Comparison of ENCODE assay signal across 26 cellular contexts in the genomic region with DNA sequence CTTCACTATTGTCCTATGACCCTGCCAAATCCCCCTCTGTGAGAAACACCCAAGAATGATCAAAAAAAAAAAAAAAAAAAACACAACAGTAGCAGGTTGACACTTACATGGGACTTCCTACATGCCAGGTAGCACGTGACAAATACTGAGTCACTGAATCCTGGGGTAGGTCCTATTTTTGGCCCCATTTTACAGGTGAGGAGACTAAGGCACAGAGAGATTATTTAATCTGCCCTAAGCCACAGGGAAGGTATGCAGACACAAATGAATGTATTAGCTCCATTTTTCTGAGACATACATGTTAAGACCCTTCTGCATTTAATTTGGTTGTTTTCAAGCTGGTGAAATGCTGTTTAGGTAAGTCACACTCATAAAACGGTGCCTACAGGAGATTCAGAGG. TPM values are rescaled to one million over a fixed set of nuclear protein-coding genes. Genes with fewer than 3 reads are reported as not detected.
DNase-seq lines count a peak whose midpoint lies in the region; ATAC-seq, FAIRE-seq and TF ChIP-seq lines count a peak whose summit lies in the region.
"Had no signal": no experiment of that assay in that cellular context is flagged by ENCODE, and none has a peak within 500 bp of the region (broad histone marks: within the 10 kb centered on the region; RNA-seq: fewer than 3 reads in every experiment).

No MANE protein-coding gene starts in this region.

- peak overlapping the region; percentile 59 for H3K27ac Mint-ChIP-seq in activated T-cell treated with anti-CD3 and anti-CD28 coated beads, Interleukin-2, amount 50 U/mL, for 24 hours
- H3K27ac Mint-ChIP-seq: CD4-positive, alpha-beta T cell; GM23338; H9; HFFc6 had no signal

- TF ChIP-seq POLR2A in K562 (conservative IDR thresholded peaks at IDR 0.05): no peak

- CTCF ChIA-PET in K562 (lab: Yijun Ruan, JAX; ENCODE audit: low intra/inter-chr PET ratio): no interaction called here

- peaks cover 51% of the 10 kb centered on the region; the same call in 2 of the 3 replicates for H3K36me3 ChIP-seq in K562 (ENCODE audit: control insufficient read depth, insufficient read depth, low read length)

- POLR2A ChIA-PET in K562 (lab: Yijun Ruan, JAX): no interaction called here

- WGBS in K562 (ENCODE audit: insufficient coverage, low coverage, missing lambda C conversion rate): 28% methylated on average over 2 of the region's 2 CpGs

- TF ChIP-seq CTCF in K562 (IDR thresholded peaks at IDR 0.05 in 2 of 3, conservative IDR thresholded peaks at IDR 0.05 in 1 of 3; ENCODE audit: insufficient read depth in 2 of 3, low read depth in 1 of 3, low read length in 3 of 3): no peak

- H3K4me1 Mint-ChIP-seq in activated T-cell treated with anti-CD3 and anti-CD28 coated beads, Interleukin-2, amount 50 U/mL, for 24 hours (ENCODE audit: low read depth): no peaks in the 10 kb centered on the region
- H3K4me1 Mint-ChIP-seq: CD14-positive monocyte; CD8-positive, alpha-beta memory T cell; GM23338; H9 had no signal

- H3K9ac ChIP-seq in K562 (ENCODE audit: insufficient read depth in 1 of 2, low read depth in 2 of 2, low read length in 2 of 2): no peak overlapping the region
- H3K9ac ChIP-seq: BLaER1 treated with 17β-estradiol and CSF1 and Interleukin-3, amounts not matched to agents 10 nM and 100 nM had no signal

- intact Hi-C loops in K562 (cut with micrococcal nuclease): no loop called here

- H3K27me3 ChIP-seq in K562 (ENCODE audit: control insufficient read depth in 2 of 2, insufficient read depth in 2 of 2, low read length in 2 of 2): no peaks in the 10 kb centered on the region
- H3K27me3 ChIP-seq: BE2C; BLaER1 treated with 17β-estradiol and CSF1 and Interleukin-3, amounts not matched to agents 10 nM and 100 nM had no signal

- no peaks in the 10 kb centered on the region for H3K79me2 ChIP-seq in K562 (ENCODE audit: control insufficient read depth, insufficient read depth, low read length)

- no peak for ATAC-seq in K562
- ATAC-seq: A549, GM23338, HCT116 had no signal

- peaks cover 0 to 5% of the 10 kb centered on the region in 2 experiments; a peak in 2 of 5 replicates for H3K4me1 ChIP-seq in K562 (replicated peaks in 1 of 2; ENCODE audit: control insufficient read depth in 2 of 2, insufficient read depth in 2 of 2, low read length in 2 of 2)
- H3K4me1 ChIP-seq: A549, BE2C had no signal

- peak; percentile 49 for FAIRE-seq in K562 (lab: Jason Lieb, UNC)
- FAIRE-seq: D721Med, GM12891, GM18507 had no signal

- no peak for DNase-seq in activated T-cell treated with anti-CD3 and anti-CD28 coated beads, Interleukin-2, amount 50 U/mL, for 24 hours
- no peak for DNase-seq in activated T-cell treated with anti-CD3 and anti-CD28 coated beads, Interleukin-2, amount 50 U/mL, for 1 hour
- DNase-seq in K562 (ENCODE audit: extremely low read depth in 1 of 4, low spot score in 3 of 4): peak in 2 of 4 experiments; percentile 43 to 45
- no peak for DNase-seq in GM03348 (ENCODE audit: low spot score)
- no peak for DNase-seq in cortex of kidney (lab: John Stamatoyannopoulos, UW)
- DNase-seq: 8988T; ACHN; AML-193; BE2C; CD4-positive, alpha-beta T cell; CD8-positive, alpha-beta memory T cell; DMS 273 treated with DMSO at 0.1 percent for 48 hours; DMS79; EL; GDM1; H9; HFFc6 had no signal

- H3K9me1 ChIP-seq in K562 (ENCODE audit: control insufficient read depth, insufficient read depth, low read length): no peaks in the 10 kb centered on the region

- no peak overlapping the region for H2AFZ ChIP-seq in K562 (ENCODE audit: low read depth, low read length)
- H2AFZ ChIP-seq: GM23338 had no signal

- H3K4me3 Mint-ChIP-seq in activated T-cell treated with anti-CD3 and anti-CD28 coated beads, Interleukin-2, amount 50 U/mL, for 24 hours: no peak overlapping the region
- H3K4me3 Mint-ChIP-seq: CD14-positive monocyte; CD4-positive, alpha-beta T cell; CD8-positive, alpha-beta memory T cell; GM23338; H9; HFFc6 had no signal

- no peak overlapping the region for H3K4me2 ChIP-seq in K562 (ENCODE audit: insufficient read depth, low read length)
- H3K4me2 ChIP-seq: A549; BLaER1 treated with 17β-estradiol and CSF1 and Interleukin-3, amounts not matched to agents 10 nM and 100 nM; GM23338 had no signal

- TF ChIP-seq RAD21 in K562 (CRISPR knock-in tag; conservative IDR thresholded peaks at IDR 0.05 in 1 of 2, IDR thresholded peaks at IDR 0.05 in 1 of 2): no peak

- no peaks in the 10 kb centered on the region for H3K9me3 Mint-ChIP-seq in activated T-cell treated with anti-CD3 and anti-CD28 coated beads, Interleukin-2, amount 50 U/mL, for 24 hours
- H3K9me3 Mint-ChIP-seq: CD14-positive monocyte; CD4-positive, alpha-beta T cell; CD8-positive, alpha-beta memory T cell; GM23338; H9; HFFc6 had no signal

- in situ Hi-C loops in K562 (cut with MboI): no loop called here

- H4K20me1 ChIP-seq in K562 (replicated peaks; ENCODE audit: control insufficient read depth, insufficient read depth, low read length): no peaks in the 10 kb centered on the region

- no peak overlapping the region for H3K4me3 ChIP-seq in K562
- H3K4me3 ChIP-seq: A549; BLaER1 treated with 17β-estradiol and CSF1 and Interleukin-3, amounts not matched to agents 10 nM and 100 nM; GM23338 had no signal

- no peak for TF ChIP-seq EP300 in K562 (IDR thresholded peaks at IDR 0.05; ENCODE audit: low read length)

- no peaks in the 10 kb centered on the region for H3K27me3 Mint-ChIP-seq in activated T-cell treated with anti-CD3 and anti-CD28 coated beads, Interleukin-2, amount 50 U/mL, for 24 hours
- H3K27me3 Mint-ChIP-seq: CD4-positive, alpha-beta T cell; CD8-positive, alpha-beta memory T cell had no signal

- no peak overlapping the region for H3K27ac ChIP-seq in K562 (ENCODE audit: extremely low read depth, low read depth, low read length)
- H3K27ac ChIP-seq: A549; BLaER1 treated with 17β-estradiol and CSF1 and Interleukin-3, amounts not matched to agents 10 nM and 100 nM had no signal

- no peaks in the 10 kb centered on the region for H3K9me3 ChIP-seq in K562 (replicated peaks; ENCODE audit: control insufficient read depth, insufficient read depth, low read depth, low read length)
- H3K9me3 ChIP-seq: A549; BE2C; BLaER1 treated with 17β-estradiol and CSF1 and Interleukin-3, amounts not matched to agents 10 nM and 100 nM had no signal

- no TSS peak for BruUV-seq in K562 (replicated peaks; lab: Mats Ljungman, UMichigan)

- H3K36me3 Mint-ChIP-seq in activated T-cell treated with anti-CD3 and anti-CD28 coated beads, Interleukin-2, amount 50 U/mL, for 24 hours (ENCODE audit: low read depth): peaks cover 78% of the 10 kb centered on the region

RNA-seq across cellular contexts. Expression of a gene that starts 15.7 kb away (rescaled TPM):
- total RNA-seq in K562 (2011; cell fraction: chromatin; rRNA removed; ENCODE audit: low replicate concordance): not detected in 2 replicates
- total RNA-seq in K562 (2011; cell fraction: nucleolus; rRNA removed): not detected in 2 replicates
- not detected in 2 replicates for total RNA-seq in K562 (2011; cell fraction: nucleoplasm; rRNA removed)
- total RNA-seq in K562 (2014; rRNA removed): 0.32 and 0.37 TPM in 2 replicates
- not detected in 2 replicates for total RNA-seq in K562 (2014; rRNA removed; fragmentation: Illumina TruSeq; extraction: Trizol)
- not detected in 2 replicates for total RNA-seq in K562 (2015; rRNA removed; fragmentation: Illumina TruSeq; extraction: Trizol)
- total RNA-seq in K562 (2021): 0.20 and 0.72 TPM in 2 replicates
- 0.03 TPM in 1 of 2 replicates, not detected in the other for polyA plus RNA-seq in K562 (2011; rRNA removed)
- polyA plus RNA-seq in K562 (2011; cell fraction: cytosol; rRNA removed): 0.06 TPM in 1 of 2 replicates, not detected in the other
- 0.06 and 0.31 TPM in 2 replicates for polyA plus RNA-seq in K562 (2011; cell fraction: nucleus; rRNA removed)
- polyA plus RNA-seq in K562 (2012): 0.25 and 0.65 TPM in 2 replicates
- polyA plus RNA-seq in K562 (2014; fragmentation: Illumina TruSeq; extraction: Trizol): not detected in 2 replicates
- not detected for polyA plus RNA-seq in K562 (2014; fragmentation: Nextera tagmentation; extraction: Ambion mirVana)
- 0.98 and 1.4 TPM in 2 replicates for polyA plus RNA-seq in K562 (2014; rRNA removed)
- not detected in 2 replicates for polyA minus RNA-seq in K562 (2011; rRNA and poly(A)+ RNA removed)
- polyA minus RNA-seq in K562 (2011; cell fraction: cytosol; rRNA and poly(A)+ RNA removed): not detected in 2 replicates
- polyA minus RNA-seq in K562 (2011; cell fraction: nucleus; rRNA and poly(A)+ RNA removed): not detected in 2 replicates
- total RNA-seq: H4, H9 had no signal

RNA-seq across cellular contexts. Expression of a gene that starts 21.7 kb away (rescaled TPM):
- total RNA-seq in K562 (2011; cell fraction: chromatin; rRNA removed; ENCODE audit: low replicate concordance): 5.9 and 15.8 TPM in 2 replicates
- total RNA-seq in K562 (2011; cell fraction: nucleolus; rRNA removed): 20.1 and 21.7 TPM in 2 replicates
- 11.6 and 14.7 TPM in 2 replicates for total RNA-seq in K562 (2011; cell fraction: nucleoplasm; rRNA removed)
- total RNA-seq in K562 (2014; rRNA removed) (15.7 and 17.1 TPM in 2 replicates), K562 (2014; rRNA removed; fragmentation: Illumina TruSeq; extraction: Trizol) (5.2 and 5.9 TPM in 2 replicates), K562 (2015; rRNA removed; fragmentation: Illumina TruSeq; extraction: Trizol) (8.8 and 10.2 TPM in 2 replicates), K562 (2021) (9.1 and 13.0 TPM in 2 replicates)
- polyA plus RNA-seq in K562 (2011; rRNA removed) (17.3 and 28.5 TPM in 2 replicates), K562 (2014; fragmentation: Illumina TruSeq; extraction: Trizol) (10.2 and 13.8 TPM in 2 replicates), K562 (2014; fragmentation: Nextera tagmentation; extraction: Ambion mirVana) (1 to 10 TPM; 2.9 to 5.4 TPM), K562 (2014; rRNA removed) (19.1 and 21.0 TPM in 2 replicates)
- polyA plus RNA-seq in K562 (2011; cell fraction: cytosol; rRNA removed): 36.7 and 38.1 TPM in 2 replicates
- polyA plus RNA-seq in K562 (2011; cell fraction: nucleus; rRNA removed): 28.8 and 29.7 TPM in 2 replicates
- polyA plus RNA-seq in K562 (2012): 15.5 and 28.0 TPM in 2 replicates
- polyA minus RNA-seq in K562 (2011; rRNA and poly(A)+ RNA removed): 12.5 and 13.7 TPM in 2 replicates
- polyA minus RNA-seq in K562 (2011; cell fraction: cytosol; rRNA and poly(A)+ RNA removed): 9.9 and 10.0 TPM in 2 replicates
- 10.8 and 14.2 TPM in 2 replicates for polyA minus RNA-seq in K562 (2011; cell fraction: nucleus; rRNA and poly(A)+ RNA removed)

RNA-seq across cellular contexts. Expression of a gene that starts 26.6 kb away (rescaled TPM):
- total RNA-seq in K562 (2011; cell fraction: chromatin; rRNA removed; ENCODE audit: low replicate concordance): 25.5 and 58.8 TPM in 2 replicates
- 39.7 and 51.4 TPM in 2 replicates for total RNA-seq in K562 (2011; cell fraction: nucleolus; rRNA removed)
- total RNA-seq in K562 (2011; cell fraction: nucleoplasm; rRNA removed): 27.4 and 37.4 TPM in 2 replicates
- 31.5 and 40.2 TPM in 2 replicates for total RNA-seq in K562 (2014; rRNA removed)
- 10.4 and 13.7 TPM in 2 replicates for total RNA-seq in K562 (2014; rRNA removed; fragmentation: Illumina TruSeq; extraction: Trizol)
- total RNA-seq in K562 (2015; rRNA removed; fragmentation: Illumina TruSeq; extraction: Trizol): 24.4 and 24.9 TPM in 2 replicates
- 24.9 and 27.9 TPM in 2 replicates for total RNA-seq in K562 (2021)
- 21.8 and 23.3 TPM in 2 replicates for polyA plus RNA-seq in K562 (2011; rRNA removed)
- polyA plus RNA-seq in K562 (2011; cell fraction: cytosol; rRNA removed): 24.3 and 42.9 TPM in 2 replicates
- polyA plus RNA-seq in K562 (2011; cell fraction: nucleus; rRNA removed): 24.5 and 33.4 TPM in 2 replicates
- 32.0 and 53.8 TPM in 2 replicates for polyA plus RNA-seq in K562 (2012)
- polyA plus RNA-seq in K562 (2014; fragmentation: Illumina TruSeq; extraction: Trizol): 36.9 and 37.0 TPM in 2 replicates
- polyA plus RNA-seq in K562 (2014; fragmentation: Nextera tagmentation; extraction: Ambion mirVana): 1 to 10 TPM; 1.5 to 5.2 TPM
- polyA plus RNA-seq in K562 (2014; rRNA removed): 33.8 and 34.9 TPM in 2 replicates
- 15.2 and 24.9 TPM in 2 replicates for polyA minus RNA-seq in K562 (2011; rRNA and poly(A)+ RNA removed)
- 20.2 and 26.3 TPM in 2 replicates for polyA minus RNA-seq in K562 (2011; cell fraction: cytosol; rRNA and poly(A)+ RNA removed)
- 17.1 and 18.3 TPM in 2 replicates for polyA minus RNA-seq in K562 (2011; cell fraction: nucleus; rRNA and poly(A)+ RNA removed)

RNA-seq across cellular contexts. Expression of a gene that starts 26.9 kb away (rescaled TPM):
- 0.30 and 1.1 TPM in 2 replicates for total RNA-seq in K562 (2011; cell fraction: chromatin; rRNA removed; ENCODE audit: low replicate concordance)
- 0.66 and 1.0 TPM in 2 replicates for total RNA-seq in K562 (2011; cell fraction: nucleolus; rRNA removed)
- total RNA-seq in K562 (2011; cell fraction: nucleoplasm; rRNA removed): 0.76 and 0.95 TPM in 2 replicates
- total RNA-seq in K562 (2014; rRNA removed) (1.1 TPM in 2 replicates), K562 (2014; rRNA removed; fragmentation: Illumina TruSeq; extraction: Trizol) (1.1 and 1.7 TPM in 2 replicates), K562 (2015; rRNA removed; fragmentation: Illumina TruSeq; extraction: Trizol) (2.2 and 2.7 TPM in 2 replicates), K562 (2021) (1.00 and 2.4 TPM in 2 replicates)
- polyA plus RNA-seq in K562 (2011; rRNA removed) (1.0 and 1.5 TPM in 2 replicates), K562 (2014; fragmentation: Illumina TruSeq; extraction: Trizol) (2.8 and 4.7 TPM in 2 replicates), K562 (2014; fragmentation: Nextera tagmentation; extraction: Ambion mirVana) (1 to 10 TPM; 4.6 to 6.0 TPM), K562 (2014; rRNA removed) (6.7 and 8.0 TPM in 2 replicates)
- 0.73 and 1.8 TPM in 2 replicates for polyA plus RNA-seq in K562 (2011; cell fraction: cytosol; rRNA removed)
- 0.51 and 0.56 TPM in 2 replicates for polyA plus RNA-seq in K562 (2011; cell fraction: nucleus; rRNA removed)
- 3.9 and 4.2 TPM in 2 replicates for polyA plus RNA-seq in K562 (2012)
- polyA minus RNA-seq in K562 (2011; rRNA and poly(A)+ RNA removed): 0.11 and 0.24 TPM in 2 replicates
- not detected in 2 replicates for polyA minus RNA-seq in K562 (2011; cell fraction: cytosol; rRNA and poly(A)+ RNA removed)
- polyA minus RNA-seq in K562 (2011; cell fraction: nucleus; rRNA and poly(A)+ RNA removed): 0.67 TPM in 1 of 2 replicates, not detected in the other
- total RNA-seq: CD4-positive, alpha-beta T cell; H4 had no signal

RNA-seq across cellular contexts. Expression of a gene that starts 44.2 kb away (rescaled TPM):
- total RNA-seq in K562 (2011; cell fraction: chromatin; rRNA removed; ENCODE audit: low replicate concordance): 14.2 and 34.8 TPM in 2 replicates
- total RNA-seq in K562 (2011; cell fraction: nucleolus; rRNA removed): 26.8 and 32.0 TPM in 2 replicates
- 21.6 and 22.4 TPM in 2 replicates for total RNA-seq in K562 (2011; cell fraction: nucleoplasm; rRNA removed)
- total RNA-seq in K562 (2014; rRNA removed) (23.5 and 28.0 TPM in 2 replicates), K562 (2014; rRNA removed; fragmentation: Illumina TruSeq; extraction: Trizol) (1.1 and 1.6 TPM in 2 replicates), K562 (2015; rRNA removed; fragmentation: Illumina TruSeq; extraction: Trizol) (5.4 and 6.4 TPM in 2 replicates), K562 (2021) (11.8 and 12.7 TPM in 2 replicates)
- polyA plus RNA-seq in K562 (2011; rRNA removed) (3.5 and 6.1 TPM in 2 replicates), K562 (2014; fragmentation: Illumina TruSeq; extraction: Trizol) (3.9 and 6.7 TPM in 2 replicates), K562 (2014; fragmentation: Nextera tagmentation; extraction: Ambion mirVana) (under 1 TPM; 0.04 to 0.06 TPM), K562 (2014; rRNA removed) (5.2 and 11.4 TPM in 2 replicates)
- polyA plus RNA-seq in K562 (2011; cell fraction: cytosol; rRNA removed): 4.1 and 7.2 TPM in 2 replicates
- 14.5 and 21.6 TPM in 2 replicates for polyA plus RNA-seq in K562 (2011; cell fraction: nucleus; rRNA removed)
- 6.0 and 10.5 TPM in 2 replicates for polyA plus RNA-seq in K562 (2012)
- 2.2 and 2.6 TPM in 2 replicates for polyA minus RNA-seq in K562 (2011; rRNA and poly(A)+ RNA removed)
- polyA minus RNA-seq in K562 (2011; cell fraction: cytosol; rRNA and poly(A)+ RNA removed): 6.7 and 8.9 TPM in 2 replicates
- polyA minus RNA-seq in K562 (2011; cell fraction: nucleus; rRNA and poly(A)+ RNA removed): 11.0 and 13.3 TPM in 2 replicates
